8 cellular contexts compared by ENCODE assay signal in the genomic region with DNA sequence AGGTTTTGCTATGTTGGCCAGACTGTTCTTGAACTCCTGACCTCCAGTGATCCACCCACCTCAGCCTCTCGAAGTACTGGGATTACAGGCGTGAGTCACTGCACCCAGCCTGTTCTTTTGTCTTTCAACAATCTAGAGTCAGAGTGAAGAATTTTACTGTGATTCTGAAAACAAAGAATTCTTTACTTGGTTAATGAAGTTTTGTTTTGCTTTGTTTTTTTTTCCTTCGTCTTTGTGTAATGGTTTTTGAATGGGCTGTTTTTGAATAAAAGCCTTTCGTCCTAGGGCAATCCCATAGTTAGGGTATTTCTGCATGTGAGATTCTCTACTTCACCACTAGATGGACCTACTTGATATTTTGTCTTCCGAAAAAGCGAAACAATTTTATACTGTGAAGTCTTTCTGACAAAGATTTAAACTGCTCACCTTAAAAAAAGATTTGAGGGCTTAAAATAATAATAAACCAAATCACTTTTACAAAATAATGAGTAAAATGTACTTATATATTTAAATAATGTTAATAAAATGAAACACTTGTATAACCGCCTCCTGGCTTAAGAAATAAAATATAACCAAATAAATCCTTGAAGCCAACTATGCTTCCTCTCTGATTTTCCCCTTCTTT. TPM values are rescaled to one million over a fixed set of nuclear protein-coding genes. Genes with fewer than 3 reads are reported as not detected.
DNase-seq lines count a peak whose midpoint lies in the region; ATAC-seq and TF ChIP-seq lines count a peak whose summit lies in the region.

No MANE protein-coding gene starts in this region.

- H3K4me1 ChIP-seq in RWPE2 (ENCODE audit: insufficient read depth, poor library complexity, severe bottlenecking): peaks cover 12% of the 10 kb centered on the region
- peaks cover 0 to 8% (median 0%) of the 10 kb centered on the region in 4 donors for H3K4me1 ChIP-seq in esophagus muscularis mucosa

- H3K27me3 ChIP-seq in RWPE2 (ENCODE audit: insufficient read depth, poor library complexity, severe bottlenecking) (no peaks in the 10 kb centered on the region), esophagus muscularis mucosa (no peaks in the 10 kb centered on the region), neural cell (ENCODE audit: insufficient read depth, low read depth, low read length) (no peaks in the 10 kb centered on the region)

- TF ChIP-seq RAD21 in neural cell (conservative IDR thresholded peaks at IDR 0.05): peak; percentile 56

- no peak for DNase-seq in activated naive CD4-positive, alpha-beta T cell treated with anti-CD3 and anti-CD28 coated beads, Interleukin-2, amount 50 U/mL, for 72 hours (ENCODE audit: low spot score in 2 of 2)
- no peak for DNase-seq in activated naive CD4-positive, alpha-beta T cell treated with anti-CD3 and anti-CD28 coated beads, Interleukin-2, amount 50 U/mL, for 16 hours
- DNase-seq in HuH-7 (ENCODE audit: low spot score) (peak; percentile 51), RWPE2 (ENCODE audit: low spot score) (no peak), esophagus muscularis mucosa (ENCODE audit: extremely low spot score) (no peak)

- intact Hi-C loops in esophagus muscularis mucosa (cut with DNase I): loop anchor here (2.0 kb wide), 1 partner anchor 342 kb away; no protein-coding TSS in a partner anchor

- H3K36me3 Mint-ChIP-seq in activated naive CD4-positive, alpha-beta T cell treated with anti-CD3 and anti-CD28 coated beads, Interleukin-2, amount 50 U/mL, for 72 hours: peaks cover 3 to 4% of the 10 kb centered on the region in 2 donors

- no peak overlapping the region for H2AFZ ChIP-seq in neural cell (ENCODE audit: low read depth, low read length)

- H3K27ac Mint-ChIP-seq in activated naive CD4-positive, alpha-beta T cell treated with anti-CD3 and anti-CD28 coated beads, Interleukin-2, amount 50 U/mL, for 72 hours: no peak overlapping the region

- no peaks in the 10 kb centered on the region for H3K9me2 ChIP-seq in neural cell (ENCODE audit: insufficient read depth, low read length)

- no peaks in the 10 kb centered on the region for H3F3A ChIP-seq in neural cell (ENCODE audit: insufficient read depth, low read length, poor library complexity, severe bottlenecking)

- TF ChIP-seq CTCF in RWPE2 (IDR thresholded peaks at IDR 0.05; ENCODE audit: poor library complexity, severe bottlenecking) (peak; percentile 90), esophagus muscularis mucosa (IDR thresholded peaks at IDR 0.05) (peak; percentile 74 to 91 (median 84)), neural cell (IDR thresholded peaks at IDR 0.05; ENCODE audit: poor library complexity, severe bottlenecking) (peak; percentile 63)

- H3K9me3 ChIP-seq in RWPE2 (ENCODE audit: severe bottlenecking): no peaks in the 10 kb centered on the region
- no peaks in the 10 kb centered on the region for H3K9me3 ChIP-seq in esophagus muscularis mucosa
- no peaks in the 10 kb centered on the region for H3K9me3 ChIP-seq in neural cell (ENCODE audit: low read length)

- H3K79me2 ChIP-seq in neural cell (replicated peaks; ENCODE audit: insufficient read depth, low read length): no peaks in the 10 kb centered on the region

- no peak for TF ChIP-seq EP300 in esophagus muscularis mucosa (IDR thresholded peaks at IDR 0.05)
- TF ChIP-seq EP300 in neural cell (conservative IDR thresholded peaks at IDR 0.05; ENCODE audit: poor library complexity, severe bottlenecking): no peak

- H3K36me3 ChIP-seq in RWPE2 (ENCODE audit: low read depth) (no peaks in the 10 kb centered on the region), esophagus muscularis mucosa (no peaks in the 10 kb centered on the region), neural cell (ENCODE audit: insufficient read depth, low read length) (no peaks in the 10 kb centered on the region)

- ATAC-seq in activated naive CD4-positive, alpha-beta T cell treated with anti-CD3 and anti-CD28 coated beads, Interleukin-2, amount 50 U/mL, for 72 hours: peak; percentile 61 to 83
- ATAC-seq in RWPE2 (ENCODE audit: low read depth) (peak; percentile 70), GM21737 (IDR thresholded peaks at IDR 0.05; ENCODE audit: unreplicated experiment) (no peak), GM19035 (IDR thresholded peaks at IDR 0.05; ENCODE audit: unreplicated experiment) (no peak)

- H3K9ac ChIP-seq in neural cell (ENCODE audit: low read length): no peak overlapping the region

- no peak overlapping the region for H3K4me3 ChIP-seq in RWPE2 (ENCODE audit: severe bottlenecking)
- no peak overlapping the region for H3K4me3 ChIP-seq in esophagus muscularis mucosa
- no peak overlapping the region for H3K4me3 ChIP-seq in neural cell (ENCODE audit: low read length)

- no peaks in the 10 kb centered on the region for H4K20me1 ChIP-seq in neural cell (ENCODE audit: insufficient read depth)

- TF ChIP-seq POLR2A in esophagus muscularis mucosa (IDR thresholded peaks at IDR 0.05; ENCODE audit: low read depth): no peak

- 28% methylated on average over 7 of the region's 7 CpGs for WGBS in esophagus muscularis mucosa

- H3K9me3 Mint-ChIP-seq in activated naive CD4-positive, alpha-beta T cell treated with anti-CD3 and anti-CD28 coated beads, Interleukin-2, amount 50 U/mL, for 72 hours: no peaks in the 10 kb centered on the region

- H3K27ac ChIP-seq in RWPE2 (ENCODE audit: poor library complexity, severe bottlenecking) (peak overlapping the region; percentile 9), esophagus muscularis mucosa (replicated peaks in 1 of 4) (no peak overlapping the region), neural cell (ENCODE audit: low read length) (no peak overlapping the region)

- H3K4me2 ChIP-seq in neural cell (ENCODE audit: low read length): no peak overlapping the region

TF ChIP-seq in neural cell, 6 proteins besides CTCF, POLR2A, EP300 and RAD21:
- TF ChIP-seq SMC3 (conservative IDR thresholded peaks at IDR 0.05; ENCODE audit: poor library complexity): peak; percentile 61
- TF ChIP-seq POLR2AphosphoS5 (IDR thresholded peaks at IDR 0.05): no peak

RNA-seq across cellular contexts. Expression of gene SC5D, which starts 43.4 kb away (rescaled TPM):
- total RNA-seq in activated naive CD4-positive, alpha-beta T cell treated with anti-CD3 and anti-CD28 coated beads, Interleukin-2, amount 50 U/mL, for 72 hours: 10 to 100 TPM; 19.5 to 37.2 TPM
- 10 to 100 TPM; 18.5 to 23.7 (median 20.6) TPM for total RNA-seq in esophagus muscularis mucosa
- polyA plus RNA-seq in neural cell: 74.3 and 75.7 TPM in 2 replicates
- polyA minus RNA-seq in neural cell: 118 and 125 TPM in 2 replicates

Comparison
In these comparisons a context has a peak if more than half of its experiments do, and no peak if none do; other contexts are left out.
1. ATAC-seq: peak in activated naive CD4-positive, alpha-beta T cell treated with anti-CD3 and anti-CD28 coated beads, Interleukin-2, amount 50 U/mL, for 72 hours (2 of 2) and RWPE2 (single experiment); none in GM21737 (single experiment) and GM19035 (single experiment).
2. Peak in every context shown above with its lines, with median percentiles within 50 percentile points of each other: CTCF ChIP-seq.